Comparison of ENCODE assay signal across 8 cellular contexts in genomic region chr5:135560858-135561257, GRCh38. TPM values are rescaled to one million over a fixed set of nuclear protein-coding genes. Genes with fewer than 3 reads are reported as not detected.
DNase-seq lines count a peak whose midpoint lies in the region; ATAC-seq and TF ChIP-seq lines count a peak whose summit lies in the region.

No MANE protein-coding gene starts in this region.

- DNase-seq in COLO829 (ENCODE audit: low spot score) (peak; percentile 70), NCI-H82 (lab: John Stamatoyannopoulos, UW) (peak; percentile 91), endothelial cell (ENCODE audit: low spot score) (peak; percentile 86), naive B cell (peak; percentile 20)
- peak; percentile 89 for DNase-seq in activated CD8-positive, alpha-beta T cell treated with anti-CD3 and anti-CD28 coated beads for 36 hours
- peak; percentile 31 for DNase-seq in stimulated activated naive CD4-positive, alpha-beta T cell treated with Interleukin-2 at 50 U/mL for 16 hours (lab: John Stamatoyannopoulos, UW)

- ATAC-seq in GM19397 (IDR thresholded peaks at IDR 0.05; ENCODE audit: unreplicated experiment): peak; percentile 94
- ATAC-seq in HG03460 (IDR thresholded peaks at IDR 0.05; ENCODE audit: unreplicated experiment): peak; percentile 85
- ATAC-seq in activated CD8-positive, alpha-beta T cell treated with anti-CD3 and anti-CD28 coated beads for 36 hours: peak; percentile 96
- ATAC-seq in naive B cell (ENCODE audit: low read depth in 2 of 2): peak; percentile 67 to 69

- H3K27me3 Mint-ChIP-seq in activated CD8-positive, alpha-beta T cell treated with anti-CD3 and anti-CD28 coated beads for 36 hours: peaks cover 27% of the 10 kb centered on the region
- peaks cover 6% of the 10 kb centered on the region for H3K27me3 Mint-ChIP-seq in endothelial cell (ENCODE audit: unreplicated experiment)
- H3K27me3 Mint-ChIP-seq in naive B cell: peaks cover 22 to 63% (median 45%) of the 10 kb centered on the region in 3 donors

- H3K36me3 Mint-ChIP-seq in activated CD8-positive, alpha-beta T cell treated with anti-CD3 and anti-CD28 coated beads for 36 hours (ENCODE audit: low read depth): no peaks in the 10 kb centered on the region
- no peaks in the 10 kb centered on the region for H3K36me3 Mint-ChIP-seq in endothelial cell (ENCODE audit: low read depth, unreplicated experiment)
- H3K36me3 Mint-ChIP-seq in naive B cell: no peaks in the 10 kb centered on the region

- H3K9me3 Mint-ChIP-seq in activated CD8-positive, alpha-beta T cell treated with anti-CD3 and anti-CD28 coated beads for 36 hours: no peaks in the 10 kb centered on the region
- H3K9me3 Mint-ChIP-seq in endothelial cell (ENCODE audit: unreplicated experiment): no peaks in the 10 kb centered on the region
- H3K9me3 Mint-ChIP-seq in naive B cell: peaks cover 0 to 11% (median 1%) of the 10 kb centered on the region in 7 donors

- POLR2A ChIA-PET in activated CD8-positive, alpha-beta T cell treated with anti-CD3 and anti-CD28 coated beads for 36 hours (lab: Charles Lee): no interaction called here

- intact Hi-C loops in activated CD8-positive, alpha-beta T cell treated with anti-CD3 and anti-CD28 coated beads for 36 hours (cut with micrococcal nuclease): loop anchor here (2.0 kb wide), 1 partner anchor 268 kb away; no protein-coding TSS in a partner anchor

- peaks cover 3% of the 10 kb centered on the region for H3K4me1 Mint-ChIP-seq in activated CD8-positive, alpha-beta T cell treated with anti-CD3 and anti-CD28 coated beads for 36 hours (ENCODE audit: low read depth)
- H3K4me1 Mint-ChIP-seq in endothelial cell (ENCODE audit: unreplicated experiment) (no peaks in the 10 kb centered on the region), naive B cell (peaks cover 6 to 11% (median 8%) of the 10 kb centered on the region in 3 donors)

- no peak overlapping the region for H3K27ac Mint-ChIP-seq in activated CD8-positive, alpha-beta T cell treated with anti-CD3 and anti-CD28 coated beads for 36 hours
- no peak overlapping the region for H3K27ac Mint-ChIP-seq in endothelial cell (ENCODE audit: unreplicated experiment)
- no peak overlapping the region for H3K27ac Mint-ChIP-seq in naive B cell

- no peak overlapping the region for H3K4me3 Mint-ChIP-seq in activated CD8-positive, alpha-beta T cell treated with anti-CD3 and anti-CD28 coated beads for 36 hours
- H3K4me3 Mint-ChIP-seq in endothelial cell (ENCODE audit: unreplicated experiment): no peak overlapping the region
- no peak overlapping the region for H3K4me3 Mint-ChIP-seq in naive B cell

- peak; percentile 70 for TF ChIP-seq CTCF in activated CD8-positive, alpha-beta T cell treated with anti-CD3 and anti-CD28 coated beads for 36 hours (IDR thresholded peaks at IDR 0.05)
- TF ChIP-seq CTCF in endothelial cell (IDR thresholded peaks at IDR 0.05; ENCODE audit: unreplicated experiment): peak; percentile 78

- CTCF ChIA-PET in activated CD8-positive, alpha-beta T cell treated with anti-CD3 and anti-CD28 coated beads for 36 hours (lab: Charles Lee): interaction anchor here (0.6 to 17.6 kb wide), 22 partner anchors 9 to 521 kb away, joined by 3 to 380 read pairs (median 4); partner anchors contain the start of gene CXCL14

RNA-seq across cellular contexts. Expression of gene CXCL14, which starts 17.9 kb away (rescaled TPM):
- total RNA-seq in activated CD8-positive, alpha-beta T cell treated with anti-CD3 and anti-CD28 coated beads for 36 hours: not detected
- total RNA-seq in endothelial cell (ENCODE audit: unreplicated experiment): 0.13 TPM
- not detected for polyA plus RNA-seq in naive B cell (ENCODE audit: low read depth in 6 of 6)

RNA-seq across cellular contexts. Expression of gene NEUROG1, which starts 25.1 kb away (rescaled TPM):
- not detected for total RNA-seq in activated CD8-positive, alpha-beta T cell treated with anti-CD3 and anti-CD28 coated beads for 36 hours
- not detected for total RNA-seq in endothelial cell (ENCODE audit: unreplicated experiment)
- not detected for polyA plus RNA-seq in naive B cell (ENCODE audit: low read depth in 6 of 6)

Comparison
In these comparisons a context has a peak if more than half of its experiments do, and no peak if none do; other contexts are left out.
1. Peak in every context shown above with its lines: DNase-seq and ATAC-seq.
2. DNase-seq: peak in every context shown above with its lines; median percentile 91 in NCI-H82; 89 in activated CD8-positive, alpha-beta T cell treated with anti-CD3 and anti-CD28 coated beads for 36 hours; 86 in endothelial cell; 70 in COLO829; 31 in stimulated activated naive CD4-positive, alpha-beta T cell treated with Interleukin-2 at 50 U/mL for 16 hours; 20 in naive B cell.